ENCODE assay signal across 8 cellular contexts in the genomic region with DNA sequence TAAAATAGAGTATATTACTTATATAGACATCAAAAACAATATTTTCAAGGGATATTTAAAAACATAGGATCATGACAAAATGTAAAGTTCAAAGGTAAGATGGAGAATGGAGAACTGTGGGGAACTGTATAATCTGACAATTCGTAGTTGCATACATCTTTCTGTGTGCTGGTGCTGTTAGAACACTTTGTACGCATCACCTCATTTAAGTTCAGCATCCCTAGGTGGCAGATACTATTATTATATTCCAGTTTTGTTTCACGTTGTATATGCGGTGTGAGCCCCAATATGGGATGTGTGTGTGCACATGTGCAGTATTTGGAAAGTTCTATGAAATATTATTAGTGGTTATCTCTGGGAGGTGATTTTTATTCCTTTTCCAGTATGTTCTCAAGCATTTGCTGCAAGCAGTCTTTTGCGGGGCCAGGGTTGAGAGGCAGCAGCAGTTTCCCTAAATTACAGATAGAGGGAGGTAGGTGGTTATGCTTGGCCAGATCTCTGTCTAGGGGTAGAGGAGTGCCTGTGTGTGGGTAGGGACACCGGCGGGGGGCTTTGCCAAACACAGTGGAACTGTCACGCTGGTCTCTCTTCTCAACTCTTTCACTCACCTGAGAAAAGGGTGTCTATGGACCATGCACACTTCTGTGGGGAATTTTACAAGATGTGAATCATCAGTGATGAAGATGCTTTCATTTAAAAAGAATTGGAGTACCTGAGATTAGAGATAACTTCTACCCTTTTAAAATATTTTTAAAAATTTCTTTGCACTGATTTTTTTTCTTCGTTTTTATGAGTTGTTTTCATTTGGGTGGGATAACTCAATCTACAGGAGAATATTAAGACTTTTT. TPM values are rescaled to one million over a fixed set of nuclear protein-coding genes. Genes with fewer than 3 reads are reported as not detected.
DNase-seq lines count a peak whose midpoint lies in the region; ATAC-seq, FAIRE-seq and TF ChIP-seq lines count a peak whose summit lies in the region.

No MANE protein-coding gene starts in this region.

- POLR2A ChIA-PET in HepG2 (lab: Yijun Ruan, JAX) = no interaction called here

- intact Hi-C loops in HepG2 (cut with micrococcal nuclease; ENCODE audit: unreplicated experiment) = loop anchor here (2.0 to 10.0 kb wide), 2 partner anchors 185 to 365 kb away; no protein-coding TSS in a partner anchor

- H3K4me1 Mint-ChIP-seq in brain = peaks cover 28% of the 10 kb centered on the region

- H4K20me1 ChIP-seq in HepG2 (ENCODE audit: insufficient read depth, low read length) = no peaks in the 10 kb centered on the region

- peak overlapping the region in 2 of 5 experiments; percentile 22 to 37 for H3K4me3 Mint-ChIP-seq in brain

- H3K36me3 ChIP-seq in Peyer's patch (no peaks in the 10 kb centered on the region), HepG2 (replicated peaks in 1 of 2; ENCODE audit: control insufficient read depth in 1 of 2, insufficient read depth in 2 of 2, low read length in 2 of 2) (no peaks in the 10 kb centered on the region)

- in situ Hi-C loops in HepG2 (cut with HindIII; ENCODE audit: extremely low pct_ligation_motif_present, low pct_unique_long_range_greater_than_20kb) = loop anchor here (5.0 to 10.0 kb wide), 4 partner anchors 65 to 363 kb away; no protein-coding TSS in a partner anchor

- peak; percentile 66 for ATAC-seq in HG02885 (IDR thresholded peaks at IDR 0.05; ENCODE audit: poor library complexity, unreplicated experiment)
- peak; percentile 89 for ATAC-seq in HepG2

- H2AFZ ChIP-seq in HepG2 (ENCODE audit: low read length) = no peak overlapping the region

- H3K4me1 ChIP-seq in Peyer's patch (no peaks in the 10 kb centered on the region), HepG2 (ENCODE audit: insufficient read depth, low read length) (no peaks in the 10 kb centered on the region)

- no peak overlapping the region for H3K4me3 ChIP-seq in Peyer's patch
- H3K4me3 ChIP-seq in HepG2 (replicated peaks in 1 of 3; ENCODE audit: insufficient read depth in 1 of 3, low read depth in 2 of 3, low read length in 3 of 3) = no peak overlapping the region

- peak overlapping the region in 2 of 5 experiments; percentile 34 to 70 for H3K27ac Mint-ChIP-seq in brain

- BruUV-seq in HepG2 (replicated peaks; lab: Mats Ljungman, UMichigan) = no TSS peak

- H3K4me2 ChIP-seq in HepG2 (ENCODE audit: low read depth, low read length) = no peak overlapping the region

- H3K9me3 ChIP-seq in Peyer's patch (no peaks in the 10 kb centered on the region), HepG2 (ENCODE audit: low read length) (no peaks in the 10 kb centered on the region)

- H3K9ac ChIP-seq in HepG2 (ENCODE audit: insufficient read depth, low read depth, low read length) = no peak overlapping the region

- FAIRE-seq in HepG2 (lab: Jason Lieb, UNC) = no peak
- no peak for FAIRE-seq in urothelium cell line (lab: Jason Lieb, UNC)

- DNase-seq in NCI-H446 treated with DMSO at 0.1 percent for 48 hours (lab: John Stamatoyannopoulos, UW) (peak; percentile 1), NCI-H446 (lab: John Stamatoyannopoulos, UW) (no peak), Peyer's patch (peak in 1 of 3 donors; percentile 41), HepG2 (ENCODE audit: low spot score) (peak; percentile 20), urothelium cell line (ENCODE audit: low spot score) (peak; percentile 21), ureter (ENCODE audit: low spot score) (no peak)

- no peak for TF ChIP-seq POLR2A in Peyer's patch (IDR thresholded peaks at IDR 0.05)
- TF ChIP-seq POLR2A in HepG2 (IDR thresholded peaks at IDR 0.05; ENCODE audit: insufficient read depth in 1 of 2, low read depth in 2 of 2, low read length in 2 of 2) = no peak

- no peaks in the 10 kb centered on the region for H3K79me2 ChIP-seq in HepG2 (ENCODE audit: insufficient read depth, low read length)

- H3K27ac ChIP-seq in Peyer's patch = no peak overlapping the region
- H3K27ac ChIP-seq in HepG2 (ENCODE audit: extremely low read length, insufficient read depth, low read length) = no peak overlapping the region

- peaks cover 7% of the 10 kb centered on the region for H3K27me3 Mint-ChIP-seq in brain

- TF ChIP-seq RAD21 in HepG2 (CRISPR knock-in tag; IDR thresholded peaks at IDR 0.05) = no peak

- 18% methylated on average over 9 of the region's 9 CpGs for WGBS in HepG2 (ENCODE audit: low lambda C conversion rate)

- TF ChIP-seq CTCF in Peyer's patch (IDR thresholded peaks at IDR 0.05) (peak; percentile 41 to 59 (median 45)), brain (conservative IDR thresholded peaks at IDR 0.05) (peak; percentile 71 to 80), HepG2 (CRISPR knock-in tag; IDR thresholded peaks at IDR 0.05) (peak; percentile 51)

- peaks cover 0 to 3% (median 0%) of the 10 kb centered on the region in 5 experiments for H3K9me3 Mint-ChIP-seq in brain

- H3K36me3 Mint-ChIP-seq in brain = no peaks in the 10 kb centered on the region

- CTCF ChIA-PET in HepG2 (lab: Yijun Ruan, JAX; ENCODE audit: low intra/inter-chr PET ratio, low total read pairs) = interaction anchor here (1.2 kb wide), 1 partner anchor 123 kb away, joined by 5 read pairs; no protein-coding TSS in a partner anchor

- H3K27me3 ChIP-seq in Peyer's patch = no peaks in the 10 kb centered on the region
- H3K27me3 ChIP-seq in HepG2 (ENCODE audit: control insufficient read depth in 1 of 2, insufficient read depth in 2 of 2, low read length in 2 of 2) = peaks cover 0 to 3% of the 10 kb centered on the region in 2 experiments; a peak in 2 of 5 replicates

- no peak for TF ChIP-seq EP300 in HepG2 (IDR thresholded peaks at IDR 0.05; ENCODE audit: low read depth in 2 of 2, low read length in 2 of 2)
- no peak for TF ChIP-seq EP300 in HepG2 (CRISPR knock-in tag; IDR thresholded peaks at IDR 0.05; ENCODE audit: borderline replicate concordance)

TF ChIP-seq in HepG2, 621 proteins besides CTCF, POLR2A, EP300 and RAD21:
- no peak for TF ChIP-seq ZNF563 (CRISPR knock-in tag; IDR thresholded peaks at IDR 0.05)
- peak; percentile 61 for TF ChIP-seq STAG1 (CRISPR knock-in tag; IDR thresholded peaks at IDR 0.05)
- peak; percentile 45; the same call in 1 of the 2 replicates for TF ChIP-seq SMC3 (IDR thresholded peaks at IDR 0.05; ENCODE audit: low read length)

RNA-seq across cellular contexts. Expression of gene ALOX5AP, which starts 55.6 kb away (rescaled TPM):
- 10 to 100 TPM in 2 of 4 donors, 1 to 10 TPM in 2; 7.6 to 19.8 (median 13.2) TPM for total RNA-seq in Peyer's patch
- polyA plus RNA-seq in brain (ENCODE audit: insufficient read depth, low read depth, low replicate concordance) = 6.9 TPM
- total RNA-seq in HepG2 (2016; rRNA removed; fragmentation: Illumina TruSeq; extraction: Trizol) = 0.70 and 0.97 TPM in 2 replicates
- total RNA-seq in HepG2 (2016; cell fraction: cytosol; rRNA removed; fragmentation: Illumina TruSeq; extraction: Trizol; ENCODE audit: low read depth) = 1.1 and 2.0 TPM in 2 replicates
- total RNA-seq in HepG2 (2016; cell fraction: insoluble cytoplasmic fraction; rRNA removed; fragmentation: Illumina TruSeq; extraction: Trizol) = 0.37 and 1.2 TPM in 2 replicates
- 0.80 and 2.1 TPM in 2 replicates for total RNA-seq in HepG2 (2016; cell fraction: membrane; rRNA removed; fragmentation: Illumina TruSeq; extraction: Trizol)
- total RNA-seq in HepG2 (2016; cell fraction: nucleus; rRNA removed; fragmentation: Illumina TruSeq; extraction: Trizol) = not detected in 2 replicates
- polyA plus RNA-seq in HepG2 (2011; rRNA removed) = 0.50 and 1.2 TPM in 2 replicates
- polyA plus RNA-seq in HepG2 (2011; cell fraction: cytosol; rRNA removed) = 0.30 and 0.59 TPM in 2 replicates
- polyA plus RNA-seq in HepG2 (2011; cell fraction: nucleus; rRNA removed) = 0.21 and 0.27 TPM in 2 replicates
- 2.3 TPM in 1 of 2 replicates, not detected in the other for polyA plus RNA-seq in HepG2 (2012)
- 1.2 and 1.8 TPM in 2 replicates for polyA plus RNA-seq in HepG2 (2016; cell fraction: cytosol; fragmentation: Illumina TruSeq; extraction: Trizol; ENCODE audit: low read depth)
- polyA plus RNA-seq in HepG2 (2016; cell fraction: insoluble cytoplasmic fraction; fragmentation: Illumina TruSeq; extraction: Trizol; ENCODE audit: low read depth) = 1.7 and 1.9 TPM in 2 replicates
- 2.2 and 2.3 TPM in 2 replicates for polyA plus RNA-seq in HepG2 (2016; cell fraction: membrane; fragmentation: Illumina TruSeq; extraction: Trizol; ENCODE audit: low read depth)
- polyA plus RNA-seq in HepG2 (2016; cell fraction: nucleus; fragmentation: Illumina TruSeq; extraction: Trizol; ENCODE audit: insufficient read depth, low read depth) = 0.77 TPM in 1 of 2 replicates, not detected in the other
- polyA minus RNA-seq in HepG2 (2011; rRNA and poly(A)+ RNA removed; ENCODE audit: low replicate concordance) = 0.56 and 0.91 TPM in 2 replicates
- polyA minus RNA-seq in HepG2 (2011; cell fraction: cytosol; rRNA and poly(A)+ RNA removed) = not detected in 2 replicates
- polyA minus RNA-seq in HepG2 (2011; cell fraction: nucleus; rRNA and poly(A)+ RNA removed) = not detected in 2 replicates
- 10.7 TPM for total RNA-seq in ureter

Comparison
In these comparisons a context has a peak if more than half of its experiments do, and no peak if none do; other contexts are left out.
1. DNase-seq: peak in NCI-H446 treated with DMSO at 0.1 percent for 48 hours (single experiment), HepG2 (single experiment) and urothelium cell line (single experiment); none in NCI-H446 (0 of 2) and ureter (single experiment).
2. Peak in every context shown above with its lines, with median percentiles within 50 percentile points of each other: CTCF ChIP-seq.